Comparison of ENCODE assay signal across 2 cellular contexts in genomic region chr1:95179205-95180001, GRCh38.
TF ChIP-seq lines count a peak whose summit lies in the region.

No MANE protein-coding gene starts in this region.

TF ChIP-seq in liver, 16 proteins besides CTCF, POLR2A, EP300 and RAD21:
- TF ChIP-seq YY1 (IDR thresholded peaks at IDR 0.05) (peak; percentile 41), FOXA2 (IDR thresholded peaks at IDR 0.05) (no peak)

TF ChIP-seq in HepG2, 621 proteins besides CTCF, POLR2A, EP300 and RAD21:
- TF ChIP-seq ZNF354B (CRISPR knock-in tag; IDR thresholded peaks at IDR 0.05) (no peak), SMARCC2 (IDR thresholded peaks at IDR 0.05) (no peak), MBD4 (IDR thresholded peaks at IDR 0.05; ENCODE audit: borderline replicate concordance, low read length) (no peak), HOXA3 (CRISPR knock-in tag; IDR thresholded peaks at IDR 0.05) (no peak), ZBTB7A (CRISPR knock-in tag; IDR thresholded peaks at IDR 0.05) (no peak), RARA (CRISPR knock-in tag; IDR thresholded peaks at IDR 0.05) (no peak), CC2D1A (CRISPR knock-in tag; IDR thresholded peaks at IDR 0.05) (no peak), ZNF362 (CRISPR knock-in tag; IDR thresholded peaks at IDR 0.05; ENCODE audit: borderline replicate concordance) (no peak), HOXD1 (CRISPR knock-in tag; IDR thresholded peaks at IDR 0.05) (no peak), ZNF430 (CRISPR knock-in tag; IDR thresholded peaks at IDR 0.05) (no peak)
